In genomic region chr14:95500201-95500681, GRCh38 we compare ENCODE assay signal across 14 cellular contexts. TPM values are rescaled to one million over a fixed set of nuclear protein-coding genes. Genes with fewer than 3 reads are reported as not detected.
DNase-seq lines count a peak whose midpoint lies in the region; TF ChIP-seq lines count a peak whose summit lies in the region.
"Had no signal": no experiment of that assay in that cellular context is flagged by ENCODE, and none has a peak within 500 bp of the region (broad histone marks: within the 10 kb centered on the region; RNA-seq: fewer than 3 reads in every experiment).

No MANE protein-coding gene starts in this region.

- H2BK5ac ChIP-seq in neuronal stem cell (ENCODE audit: low read length) = no peak overlapping the region

- peaks cover 86% of the 10 kb centered on the region for H3K4me1 Mint-ChIP-seq in activated T-cell treated with anti-CD3 and anti-CD28 coated beads, Interleukin-2, amount 50 U/mL, for 24 hours (ENCODE audit: low read depth)

- no peaks in the 10 kb centered on the region for H3K79me1 ChIP-seq in neuronal stem cell (ENCODE audit: low read depth, low read length)

- H3K4me2 ChIP-seq in fibroblast of lung (ENCODE audit: extremely low read depth, insufficient read depth, low read length) = no peak overlapping the region
- H3K4me2 ChIP-seq in neuronal stem cell (ENCODE audit: insufficient read depth, low read length, poor library complexity, severe bottlenecking) = no peak overlapping the region

- H4K8ac ChIP-seq in neuronal stem cell (ENCODE audit: low read depth, low read length) = peak overlapping the region; percentile 56

- H3K36me3 ChIP-seq in fibroblast of lung (ENCODE audit: control insufficient read depth, insufficient read depth, low read length) (peaks cover 1% of the 10 kb centered on the region), neuronal stem cell (replicated peaks in 1 of 2; ENCODE audit: control insufficient read depth in 2 of 2, insufficient read depth in 2 of 2, low read length in 2 of 2) (no peaks in the 10 kb centered on the region), vagina (no peaks in the 10 kb centered on the region)
- H3K36me3 ChIP-seq: esophagus muscularis mucosa had no signal

- H3K4me1 ChIP-seq in fibroblast of lung (ENCODE audit: control insufficient read depth, extremely low read depth, insufficient read depth, low read length) (peaks cover 46% of the 10 kb centered on the region), neuronal stem cell (ENCODE audit: control insufficient read depth in 2 of 2, insufficient read depth in 1 of 2, low read depth in 1 of 2, low read length in 2 of 2) (peaks cover 8 to 9% of the 10 kb centered on the region in 2 donors), vagina (peaks cover 96% of the 10 kb centered on the region)

- peaks cover 53% of the 10 kb centered on the region for H3K36me3 Mint-ChIP-seq in activated T-cell treated with anti-CD3 and anti-CD28 coated beads, Interleukin-2, amount 50 U/mL, for 24 hours (ENCODE audit: low read depth)

- no peaks in the 10 kb centered on the region for H4K20me1 ChIP-seq in fibroblast of lung (ENCODE audit: control insufficient read depth, extremely low read depth, insufficient read depth, low read length)

- H3K9me3 Mint-ChIP-seq in activated T-cell treated with anti-CD3 and anti-CD28 coated beads, Interleukin-2, amount 50 U/mL, for 24 hours = no peaks in the 10 kb centered on the region
- H3K9me3 Mint-ChIP-seq: activated T-cell treated with anti-CD3 and anti-CD28 coated beads, Interleukin-2, amount 50 U/mL, for 4 hours; central memory CD8-positive, alpha-beta T cell; immature natural killer cell; neural crest cell had no signal

- H2AK5ac ChIP-seq in neuronal stem cell (ENCODE audit: low read depth, low read length) = peak overlapping the region; percentile 40

- DNase-seq in activated T-cell treated with anti-CD3 and anti-CD28 coated beads, Interleukin-2, amount 50 U/mL, for 24 hours = no peak
- no peak for DNase-seq in activated T-cell treated with anti-CD3 and anti-CD28 coated beads, Interleukin-2, amount 50 U/mL, for 1 hour
- no peak for DNase-seq in fibroblast of lung (ENCODE audit: low read depth in 2 of 2)
- no peak for DNase-seq in neuronal stem cell (ENCODE audit: low spot score)
- DNase-seq in vagina (ENCODE audit: extremely low spot score in 2 of 2) = no peak
- no peak for DNase-seq in stimulated activated CD4-positive, alpha-beta T cell treated with anti-CD3 and anti-CD28 coated beads, Interleukin-4, amount 100 ng/mL, for 4 hours
- DNase-seq in activated gamma-delta T cell (lab: John Stamatoyannopoulos, UW) = no peak
- DNase-seq in DMS79 (lab: John Stamatoyannopoulos, UW) = no peak
- DNase-seq: activated T-cell treated with anti-CD3 and anti-CD28 coated beads, Interleukin-2, amount 50 U/mL, for 4 hours; immature natural killer cell; NCI-H446 had no signal

- no peak overlapping the region for H3K14ac ChIP-seq in neuronal stem cell (ENCODE audit: low read length)

- no CpG with 5 or more reads among the region's 14 CpGs for WGBS in neuronal stem cell (ENCODE audit: extremely low coverage in 2 of 2, insufficient read length in 2 of 2, insufficient replicate concordance in 1 of 2), 2 donors

- H3K27ac Mint-ChIP-seq in activated T-cell treated with anti-CD3 and anti-CD28 coated beads, Interleukin-2, amount 50 U/mL, for 24 hours = peak overlapping the region; percentile 47
- H3K27ac Mint-ChIP-seq: immature natural killer cell had no signal

- H3K9ac ChIP-seq in fibroblast of lung (ENCODE audit: insufficient read depth, low read length) (no peak overlapping the region), neuronal stem cell (ENCODE audit: low read depth, low read length, poor library complexity) (no peak overlapping the region)

- no peaks in the 10 kb centered on the region for H3K9me3 ChIP-seq in fibroblast of lung (ENCODE audit: control insufficient read depth, insufficient read depth, low read depth, low read length)
- no peaks in the 10 kb centered on the region for H3K9me3 ChIP-seq in neuronal stem cell (replicated peaks in 1 of 2; ENCODE audit: control insufficient read depth in 2 of 2, insufficient read depth in 1 of 2, low read depth in 1 of 2, low read length in 2 of 2)
- no peaks in the 10 kb centered on the region for H3K9me3 ChIP-seq in vagina
- H3K9me3 ChIP-seq: esophagus muscularis mucosa had no signal

- H3K79me2 ChIP-seq in fibroblast of lung (ENCODE audit: control insufficient read depth, insufficient read depth, low read length) = peaks cover 37% of the 10 kb centered on the region

- H4K91ac ChIP-seq in neuronal stem cell (ENCODE audit: low read depth, low read length, poor library complexity) = no peak overlapping the region

- H3K27me3 ChIP-seq in fibroblast of lung (ENCODE audit: control insufficient read depth, insufficient read depth, low read length) = no peaks in the 10 kb centered on the region
- H3K27me3 ChIP-seq in neuronal stem cell (ENCODE audit: control insufficient read depth in 3 of 3, insufficient read depth in 3 of 3, low read depth in 1 of 3, low read length in 3 of 3) = peaks cover 0 to 17% (median 0%) of the 10 kb centered on the region in 3 experiments
- H3K27me3 ChIP-seq in vagina = no peaks in the 10 kb centered on the region

- intact Hi-C loops in vagina (cut with DNase I) = no loop called here

- H2BK120ac ChIP-seq in neuronal stem cell (ENCODE audit: low read depth, low read length) = peak overlapping the region; percentile 47

- no peaks in the 10 kb centered on the region for H3K27me3 Mint-ChIP-seq in activated T-cell treated with anti-CD3 and anti-CD28 coated beads, Interleukin-2, amount 50 U/mL, for 24 hours
- H3K27me3 Mint-ChIP-seq: central memory CD8-positive, alpha-beta T cell had no signal

- H3K4ac ChIP-seq in neuronal stem cell (ENCODE audit: low read length) = no peak overlapping the region

- no peak overlapping the region for H3K4me3 Mint-ChIP-seq in activated T-cell treated with anti-CD3 and anti-CD28 coated beads, Interleukin-2, amount 50 U/mL, for 24 hours
- H3K4me3 Mint-ChIP-seq: activated T-cell treated with anti-CD3 and anti-CD28 coated beads, Interleukin-2, amount 50 U/mL, for 4 hours; central memory CD8-positive, alpha-beta T cell; immature natural killer cell; neural crest cell had no signal

- TF ChIP-seq CTCF in fibroblast of lung (conservative IDR thresholded peaks at IDR 0.05 in 1 of 2, IDR thresholded peaks at IDR 0.05 in 1 of 2; ENCODE audit: low read depth in 1 of 2, low read length in 2 of 2) (no peak), vagina (IDR thresholded peaks at IDR 0.05) (no peak)

- H3K27ac ChIP-seq in fibroblast of lung (ENCODE audit: insufficient read depth, low read length) (peak overlapping the region; percentile 22), neuronal stem cell (replicated peaks; ENCODE audit: low read length) (no peak overlapping the region), vagina (peak overlapping the region; percentile 83)

- peak overlapping the region; percentile 15 for H2BK15ac ChIP-seq in neuronal stem cell (ENCODE audit: low read length)

- H2BK12ac ChIP-seq in neuronal stem cell (ENCODE audit: low read length) = no peak overlapping the region

- peak overlapping the region; percentile 68 for H3K18ac ChIP-seq in neuronal stem cell (ENCODE audit: low read length)

- TF ChIP-seq POLR2A in vagina (IDR thresholded peaks at IDR 0.05) = no peak

- H2AFZ ChIP-seq in fibroblast of lung (ENCODE audit: low read length) (no peak overlapping the region), neuronal stem cell (ENCODE audit: low read length) (no peak overlapping the region)

- H3K4me3 ChIP-seq in fibroblast of lung (replicated peaks in 1 of 4; ENCODE audit: control extremely low read depth in 1 of 4, insufficient read depth in 1 of 4, low read depth in 3 of 4, low read length in 4 of 4) (no peak overlapping the region), neuronal stem cell (ENCODE audit: low read length in 2 of 2) (no peak overlapping the region), vagina (no peak overlapping the region)
- H3K4me3 ChIP-seq: esophagus muscularis mucosa had no signal

- H3K23ac ChIP-seq in neuronal stem cell (ENCODE audit: low read depth, low read length, poor library complexity) = no peak overlapping the region

RNA-seq across cellular contexts. Expression of gene SYNE3, which starts 16.2 kb away (rescaled TPM):
- total RNA-seq in fibroblast of lung (15.9 and 24.1 TPM in 2 replicates), vagina (27.0 TPM)
- 4.9 and 8.7 TPM in 2 replicates for polyA plus RNA-seq in fibroblast of lung
- 5.8 and 7.4 TPM in 2 replicates for polyA plus RNA-seq in fibroblast of lung (2012)
- polyA minus RNA-seq in fibroblast of lung (ENCODE audit: low replicate concordance) = 15.2 and 31.5 TPM in 2 replicates
- polyA plus RNA-seq in neuronal stem cell (2013, experiment 1 of 2) = 0.06 TPM
- polyA plus RNA-seq in neuronal stem cell (2013, experiment 2 of 2) = 0.07 TPM

RNA-seq across cellular contexts. Expression of gene GLRX5, which starts 34.6 kb away (rescaled TPM):
- total RNA-seq in fibroblast of lung = 28.4 and 28.5 TPM in 2 replicates
- 47.6 and 53.5 TPM in 2 replicates for polyA plus RNA-seq in fibroblast of lung
- polyA plus RNA-seq in fibroblast of lung (2012) = 38.1 and 43.4 TPM in 2 replicates
- 3.4 and 8.7 TPM in 2 replicates for polyA minus RNA-seq in fibroblast of lung (ENCODE audit: low replicate concordance)
- polyA plus RNA-seq in neuronal stem cell (2013, experiment 1 of 2) = 77.4 TPM
- 74.7 TPM for polyA plus RNA-seq in neuronal stem cell (2013, experiment 2 of 2)
- 20.4 TPM for total RNA-seq in vagina
